12 cellular contexts compared by ENCODE assay signal in the genomic region with DNA sequence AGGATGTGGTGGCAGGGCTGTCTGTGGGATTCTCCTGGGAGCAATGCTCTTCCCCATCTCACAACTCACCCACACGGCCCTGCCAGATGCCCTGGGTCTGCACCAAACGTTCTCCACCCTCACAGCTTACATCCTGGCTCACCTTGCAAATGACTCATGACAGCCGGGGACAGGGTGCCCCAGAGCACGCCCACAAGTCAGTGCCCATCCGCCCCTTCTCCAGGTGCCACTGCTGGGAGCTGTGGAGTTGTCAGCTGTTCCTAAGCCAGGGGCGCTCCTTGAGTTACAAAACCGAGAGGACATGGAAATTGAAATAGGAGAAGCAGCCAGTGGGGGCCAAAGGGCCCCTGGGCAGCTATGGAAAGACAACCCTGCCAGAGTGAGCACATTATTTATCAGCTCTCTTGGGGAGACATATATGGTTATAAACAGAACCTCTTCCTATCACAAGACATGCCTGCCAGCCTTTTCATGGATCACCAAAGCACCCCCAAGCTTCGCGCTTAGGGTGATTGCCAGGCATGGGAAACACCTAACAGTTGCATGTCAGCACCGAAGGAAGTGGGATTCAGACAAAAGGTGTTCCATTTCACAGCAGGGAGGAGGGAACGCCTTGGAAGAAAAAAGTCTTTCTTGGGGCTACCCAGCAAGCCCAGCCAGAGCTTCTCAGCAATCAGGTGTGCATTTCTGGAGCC.
DNase-seq lines count a peak whose midpoint lies in the region; ATAC-seq and TF ChIP-seq lines count a peak whose summit lies in the region.
"Had no signal": no experiment of that assay in that cellular context is flagged by ENCODE, and none has a peak within 500 bp of the region (broad histone marks: within the 10 kb centered on the region; RNA-seq: fewer than 3 reads in every experiment).

No MANE protein-coding gene starts in this region.

- no peaks in the 10 kb centered on the region for H3K9me3 ChIP-seq in BLaER1
- H3K9me3 ChIP-seq in SJCRH30 (replicated peaks) = no peaks in the 10 kb centered on the region

- no peak overlapping the region for H3K27ac Mint-ChIP-seq in progenitor cell of endocrine pancreas
- H3K27ac Mint-ChIP-seq: activated naive CD8-positive, alpha-beta T cell treated with anti-CD3 and anti-CD28 coated beads, Interleukin-2, amount 50 U/mL, for 24 hours had no signal

- H3K27me3 ChIP-seq in BLaER1 = no peaks in the 10 kb centered on the region
- H3K27me3 ChIP-seq in SJCRH30 = no peaks in the 10 kb centered on the region

- H3K9me3 Mint-ChIP-seq in progenitor cell of endocrine pancreas (ENCODE audit: low read depth) = no peaks in the 10 kb centered on the region
- H3K9me3 Mint-ChIP-seq: activated naive CD8-positive, alpha-beta T cell treated with anti-CD3 and anti-CD28 coated beads, Interleukin-2, amount 50 U/mL, for 24 hours had no signal

- H3K4me1 ChIP-seq in BLaER1 (peaks cover 67% of the 10 kb centered on the region), SJCRH30 (0 out of 2 replicates have a peak, but pooled peaks cover 3% of the 10 kb centered on the region)

- H3K4me1 Mint-ChIP-seq in progenitor cell of endocrine pancreas (ENCODE audit: low read depth) = peaks cover 2% of the 10 kb centered on the region

- no peaks in the 10 kb centered on the region for H3K36me3 Mint-ChIP-seq in progenitor cell of endocrine pancreas (ENCODE audit: insufficient read depth)

- DNase-seq in LoVo (ENCODE audit: low spot score) (peak; percentile 65), SJCRH30 (peak; percentile 21 to 44), kidney tubule cell (ENCODE audit: low spot score) (peak; percentile 61), progenitor cell of endocrine pancreas (ENCODE audit: low spot score, unreplicated experiment) (no peak)
- DNase-seq: activated CD8-positive, alpha-beta memory T cell treated with anti-CD3 and anti-CD28 coated beads, Interleukin-2, amount 50 U/mL, for 48 hours; activated naive CD8-positive, alpha-beta T cell treated with anti-CD3 and anti-CD28 coated beads, Interleukin-2, amount 50 U/mL, for 24 hours; NCI-H1694; occipital lobe had no signal

- no peak overlapping the region for H3K9ac ChIP-seq in BLaER1

- no peak for TF ChIP-seq CTCF in progenitor cell of endocrine pancreas (IDR thresholded peaks at IDR 0.05; ENCODE audit: unreplicated experiment)

- peak overlapping the region; percentile 36 for H3K4me2 ChIP-seq in BLaER1

- ATAC-seq in HG03439 (IDR thresholded peaks at IDR 0.05; ENCODE audit: unreplicated experiment) = no peak
- no peak for ATAC-seq in HG02884 (IDR thresholded peaks at IDR 0.05; ENCODE audit: unreplicated experiment)
- no peak for ATAC-seq in HG03108 (IDR thresholded peaks at IDR 0.05; ENCODE audit: unreplicated experiment)

- no peaks in the 10 kb centered on the region for H3K36me3 ChIP-seq in BLaER1
- H3K36me3 ChIP-seq in SJCRH30 = no peaks in the 10 kb centered on the region

- H3K4me3 Mint-ChIP-seq in progenitor cell of endocrine pancreas (ENCODE audit: low read depth) = no peak overlapping the region
- H3K4me3 Mint-ChIP-seq: activated naive CD8-positive, alpha-beta T cell treated with anti-CD3 and anti-CD28 coated beads, Interleukin-2, amount 50 U/mL, for 24 hours had no signal

- H3K4me3 ChIP-seq in BLaER1 (no peak overlapping the region), SJCRH30 (no peak overlapping the region)

- no peaks in the 10 kb centered on the region for H4K20me1 ChIP-seq in BLaER1

- H3K27me3 Mint-ChIP-seq in progenitor cell of endocrine pancreas = peaks cover 25% of the 10 kb centered on the region

- no peak overlapping the region for H3K27ac ChIP-seq in BLaER1
- H3K27ac ChIP-seq in SJCRH30 = no peak overlapping the region
